In the genomic region with DNA sequence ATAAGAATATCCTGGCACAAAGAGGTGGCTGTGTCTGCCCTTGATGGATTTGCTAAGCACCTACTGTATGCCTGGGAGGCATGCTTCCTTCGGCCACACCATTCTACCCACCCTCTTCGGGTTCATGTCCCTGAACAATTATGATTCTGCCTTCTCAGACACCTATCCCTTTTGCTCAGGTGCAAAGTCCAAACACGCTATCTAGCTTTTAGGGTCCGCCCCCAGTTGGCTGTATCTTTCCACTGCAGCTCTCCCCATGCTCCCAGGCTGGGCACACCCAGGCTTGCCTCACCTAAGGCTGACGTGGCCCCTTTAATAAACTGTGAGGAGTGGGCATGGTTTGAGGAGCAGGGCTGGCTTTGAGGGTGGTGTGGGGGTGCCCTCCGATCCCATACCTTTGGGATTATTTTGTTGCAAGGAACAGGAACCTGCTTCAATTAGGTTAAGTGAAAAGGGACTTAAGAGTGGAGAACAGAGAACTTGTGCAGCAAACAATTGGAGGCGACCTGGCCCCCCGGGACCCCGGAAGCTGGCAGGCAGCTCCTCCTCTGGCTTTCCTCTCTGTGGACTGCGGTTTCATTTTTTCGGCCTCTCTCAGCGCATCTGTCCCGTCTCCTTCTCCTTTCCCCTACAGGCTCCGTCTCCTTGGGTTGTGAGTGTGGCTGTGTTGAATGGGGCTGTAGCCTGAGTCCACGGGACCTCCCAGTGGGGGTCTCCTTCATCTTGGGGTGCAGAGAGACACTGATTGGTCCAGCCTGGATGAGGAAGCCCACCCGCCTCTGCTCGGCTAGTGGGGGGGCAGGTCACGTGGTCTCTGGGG, we compare ENCODE assay signal across 16 cellular contexts. TPM values are rescaled to one million over a fixed set of nuclear protein-coding genes. Genes with fewer than 3 reads are reported as not detected.
A peak's percentile ranks its signal among the peaks of the same experiment; 100 is the strongest.
DNase-seq lines count a peak whose midpoint lies in the region; ATAC-seq, FAIRE-seq and TF ChIP-seq lines count a peak whose summit lies in the region.
"Had no signal": no experiment of that assay in that cellular context is flagged by ENCODE, and none has a peak within 500 bp of the region (broad histone marks: within the 10 kb centered on the region; RNA-seq: fewer than 3 reads in every experiment).

No MANE protein-coding gene starts in this region.

- H3K9me3 ChIP-seq in astrocyte (ENCODE audit: insufficient read depth, low read depth, low read length), result no peaks in the 10 kb centered on the region
- H3K9me3 ChIP-seq in HepG2 (ENCODE audit: low read length), result no peaks in the 10 kb centered on the region
- H3K9me3 ChIP-seq in smooth muscle cell (replicated peaks; ENCODE audit: low read depth), result no peaks in the 10 kb centered on the region
- H3K9me3 ChIP-seq: testis had no signal

- CTCF ChIA-PET in HepG2 (lab: Yijun Ruan, JAX; ENCODE audit: low intra/inter-chr PET ratio, low total read pairs), result no interaction called here

- H3K4me3 Mint-ChIP-seq in astrocyte (ENCODE audit: unreplicated experiment), result no peak overlapping the region
- peak overlapping the region; percentile 27 for H3K4me3 Mint-ChIP-seq in stimulated activated memory B cell treated with anti-CD40 and anti-IgM and Interleukin-4, amounts not matched to agents 10 μg/mL and 1 μg/mL and 100 μg/mL, for 72 hours
- H3K4me3 Mint-ChIP-seq: activated CD4-positive, alpha-beta memory T cell treated with anti-CD3 and anti-CD28 coated beads, Interleukin-2, amount 10 ng/mL, durations not matched to agents 7 days and 5 days had no signal

- H3F3A ChIP-seq in smooth muscle cell (ENCODE audit: low read depth), result no peaks in the 10 kb centered on the region

- H3K27ac ChIP-seq in HL-60 (replicated peaks) (peak overlapping the region; percentile 32), astrocyte (ENCODE audit: low read depth, low read length) (no peak overlapping the region), HepG2 (ENCODE audit: extremely low read length, insufficient read depth, low read length) (peak overlapping the region; percentile 98), smooth muscle cell (ENCODE audit: low read depth) (no peak overlapping the region)
- H3K27ac ChIP-seq: PC-9, testis had no signal

- 2% methylated on average over 18 of the region's 18 CpGs for WGBS in HepG2 (ENCODE audit: low lambda C conversion rate)
- 91% methylated on average over 18 of the region's 18 CpGs for WGBS in smooth muscle cell (ENCODE audit: low lambda C conversion rate)

- H3K9me3 Mint-ChIP-seq in astrocyte (ENCODE audit: unreplicated experiment), result no peaks in the 10 kb centered on the region
- no peaks in the 10 kb centered on the region for H3K9me3 Mint-ChIP-seq in stimulated activated memory B cell treated with anti-CD40 and anti-IgM and Interleukin-4, amounts not matched to agents 10 μg/mL and 1 μg/mL and 100 μg/mL, for 72 hours
- H3K9me3 Mint-ChIP-seq: activated CD4-positive, alpha-beta memory T cell treated with anti-CD3 and anti-CD28 coated beads, Interleukin-2, amount 10 ng/mL, durations not matched to agents 7 days and 5 days; CD8-positive, alpha-beta memory T cell had no signal

- peak in 1 of 2 experiments; percentile 86; a peak in 2 of 4 replicates for TF ChIP-seq EP300 in HepG2 (IDR thresholded peaks at IDR 0.05; ENCODE audit: low read depth in 2 of 2, low read length in 2 of 2)
- TF ChIP-seq EP300 in HepG2 (CRISPR knock-in tag; IDR thresholded peaks at IDR 0.05; ENCODE audit: borderline replicate concordance), result no peak

- TF ChIP-seq RAD21 in HepG2 (CRISPR knock-in tag; IDR thresholded peaks at IDR 0.05), result 0 out of 2 replicates have a peak, but pooled peaks have one; percentile 3

- no peak overlapping the region for H3K9ac ChIP-seq in astrocyte (ENCODE audit: low read length)
- H3K9ac ChIP-seq in HepG2 (ENCODE audit: insufficient read depth, low read depth, low read length), result peak overlapping the region; percentile 94
- H3K9ac ChIP-seq in smooth muscle cell (ENCODE audit: low read depth), result no peak overlapping the region

- H3K27me3 ChIP-seq in HL-60 (ENCODE audit: insufficient read depth, poor library complexity, severe bottlenecking) (no peaks in the 10 kb centered on the region), astrocyte (ENCODE audit: insufficient read depth, low read length) (no peaks in the 10 kb centered on the region), HepG2 (ENCODE audit: control insufficient read depth in 1 of 2, insufficient read depth in 2 of 2, low read length in 2 of 2) (no peaks in the 10 kb centered on the region), smooth muscle cell (ENCODE audit: low read depth) (no peaks in the 10 kb centered on the region)
- H3K27me3 ChIP-seq: testis had no signal

- in situ Hi-C loops in HepG2 (cut with HindIII; ENCODE audit: extremely low pct_ligation_motif_present, low pct_unique_long_range_greater_than_20kb), result no loop called here

- TF ChIP-seq CTCF in HL-60 (IDR thresholded peaks at IDR 0.05; ENCODE audit: insufficient read depth, low read length) (no peak), astrocyte (IDR thresholded peaks at IDR 0.05; ENCODE audit: insufficient read depth, low read depth, low read length) (no peak), HepG2 (CRISPR knock-in tag; IDR thresholded peaks at IDR 0.05) (peak; percentile 41; the same call in 1 of the 2 replicates), smooth muscle cell (IDR thresholded peaks at IDR 0.05; ENCODE audit: borderline replicate concordance, insufficient read depth, poor library complexity, severe bottlenecking) (no peak)

- H3K4me1 ChIP-seq in astrocyte (ENCODE audit: insufficient read depth, low read length) (peaks cover 20% of the 10 kb centered on the region), HepG2 (ENCODE audit: insufficient read depth, low read length) (peaks cover 69% of the 10 kb centered on the region), smooth muscle cell (ENCODE audit: low read depth) (no peaks in the 10 kb centered on the region)

- peak in 1 of 2 experiments; percentile 73 for DNase-seq in HL-60 (ENCODE audit: low read depth in 1 of 2, low spot score in 1 of 2)
- DNase-seq in astrocyte (ENCODE audit: low read depth), result no peak
- peak; percentile 96 for DNase-seq in HepG2 (ENCODE audit: low spot score)
- no peak for DNase-seq in smooth muscle cell (lab: John Stamatoyannopoulos, UW; ENCODE audit: unreplicated experiment)
- no peak for DNase-seq in COLO829 (ENCODE audit: low spot score)
- no peak for DNase-seq in RCC 7860 (ENCODE audit: low spot score)
- DNase-seq: activated CD4-positive, alpha-beta memory T cell treated with anti-CD3 and anti-CD28 coated beads, Interleukin-2, amount 10 ng/mL, durations not matched to agents 7 days and 5 days; CD8-positive, alpha-beta memory T cell; NCI-H2227 treated with DMSO at 0.1 percent for 48 hours; PC-9; T-helper 9 cell; testis had no signal

- POLR2A ChIA-PET in HepG2 (lab: Yijun Ruan, JAX), result interaction anchor here (1.2 to 6.7 kb wide), 8 partner anchors 13 to 209 kb away, joined by 4 to 43 read pairs (median 8); a partner anchor contains a TSS

- BruUV-seq in HepG2 (replicated peaks; lab: Mats Ljungman, UMichigan), result TSS peak; percentile 83

- H3K4me3 ChIP-seq in HL-60 (replicated peaks; ENCODE audit: insufficient read depth, low read length) (peak overlapping the region; percentile 4; the same call in 1 of the 2 replicates), astrocyte (ENCODE audit: insufficient read depth, low read depth, low read length) (no peak overlapping the region), HepG2 (replicated peaks in 1 of 3; ENCODE audit: insufficient read depth in 1 of 3, low read depth in 2 of 3, low read length in 3 of 3) (peak overlapping the region; percentile 57 to 76 (median 65)), smooth muscle cell (no peak overlapping the region)
- H3K4me3 ChIP-seq: PC-9, testis had no signal

- peak; percentile 80 for TF ChIP-seq POLR2A in HepG2 (IDR thresholded peaks at IDR 0.05; ENCODE audit: insufficient read depth in 1 of 2, low read depth in 2 of 2, low read length in 2 of 2)

- FAIRE-seq in astrocyte (lab: Jason Lieb, UNC) (no peak), HepG2 (lab: Jason Lieb, UNC) (peak; percentile 98), RCC 7860 (lab: Jason Lieb, UNC) (no peak)
- FAIRE-seq: bronchial epithelial cell had no signal

- ATAC-seq in HepG2 (peak; percentile 65), GM19397 (IDR thresholded peaks at IDR 0.05; ENCODE audit: unreplicated experiment) (no peak)
- ATAC-seq in stimulated activated memory B cell treated with anti-CD40 and anti-IgM and Interleukin-4, amounts not matched to agents 10 μg/mL and 1 μg/mL and 100 μg/mL, for 72 hours, result no peak
- ATAC-seq: sciatic nerve had no signal

- peaks cover 80% of the 10 kb centered on the region for H3K79me2 ChIP-seq in astrocyte (ENCODE audit: insufficient read depth, low read length)
- H3K79me2 ChIP-seq in HepG2 (ENCODE audit: insufficient read depth, low read length), result peaks cover 63% of the 10 kb centered on the region
- H3K79me2 ChIP-seq in smooth muscle cell (ENCODE audit: low read depth), result peaks cover 83% of the 10 kb centered on the region

- H3K4me2 ChIP-seq in astrocyte (ENCODE audit: low read length) (peak overlapping the region; percentile 15), HepG2 (ENCODE audit: low read depth, low read length) (peak overlapping the region; percentile 94), smooth muscle cell (no peak overlapping the region)
- H3K4me2 ChIP-seq: PC-9 had no signal

- intact Hi-C loops in HepG2 (cut with micrococcal nuclease; ENCODE audit: unreplicated experiment), result loop anchor here (2.0 to 5.0 kb wide), 2 partner anchors 36 to 72 kb away; no protein-coding TSS in a partner anchor

- H2AFZ ChIP-seq in astrocyte (ENCODE audit: low read depth, low read length), result no peak overlapping the region
- H2AFZ ChIP-seq in HepG2 (ENCODE audit: low read length), result no peak overlapping the region
- H2AFZ ChIP-seq in smooth muscle cell (ENCODE audit: low read depth), result no peak overlapping the region
- H2AFZ ChIP-seq: PC-9 had no signal

- peaks cover 3% of the 10 kb centered on the region for H3K36me3 Mint-ChIP-seq in astrocyte (ENCODE audit: low read depth, unreplicated experiment)
- H3K36me3 Mint-ChIP-seq in stimulated activated memory B cell treated with anti-CD40 and anti-IgM and Interleukin-4, amounts not matched to agents 10 μg/mL and 1 μg/mL and 100 μg/mL, for 72 hours, result peaks cover 22% of the 10 kb centered on the region

- H4K20me1 ChIP-seq in astrocyte (ENCODE audit: insufficient read depth, low read length), result peaks cover 79% of the 10 kb centered on the region
- H4K20me1 ChIP-seq in HepG2 (ENCODE audit: insufficient read depth, low read length), result peaks cover 5% of the 10 kb centered on the region; the same call in 1 of the 2 replicates
- peaks cover 80% of the 10 kb centered on the region for H4K20me1 ChIP-seq in smooth muscle cell (ENCODE audit: low read depth)

- H3K27me3 Mint-ChIP-seq in astrocyte (ENCODE audit: low read depth, unreplicated experiment), result no peaks in the 10 kb centered on the region
- no peaks in the 10 kb centered on the region for H3K27me3 Mint-ChIP-seq in stimulated activated memory B cell treated with anti-CD40 and anti-IgM and Interleukin-4, amounts not matched to agents 10 μg/mL and 1 μg/mL and 100 μg/mL, for 72 hours
- H3K27me3 Mint-ChIP-seq: CD8-positive, alpha-beta memory T cell had no signal

- H3K36me3 ChIP-seq in astrocyte (ENCODE audit: insufficient read depth, low read length) (no peaks in the 10 kb centered on the region), HepG2 (replicated peaks in 1 of 2; ENCODE audit: control insufficient read depth in 1 of 2, insufficient read depth in 2 of 2, low read length in 2 of 2) (peaks cover 0 to 3% of the 10 kb centered on the region in 2 experiments; a peak in 1 of 5 replicates), smooth muscle cell (ENCODE audit: low read depth) (no peaks in the 10 kb centered on the region)

- peaks cover 6% of the 10 kb centered on the region for H3K4me1 Mint-ChIP-seq in astrocyte (ENCODE audit: low read depth, unreplicated experiment)
- peaks cover 72% of the 10 kb centered on the region for H3K4me1 Mint-ChIP-seq in stimulated activated memory B cell treated with anti-CD40 and anti-IgM and Interleukin-4, amounts not matched to agents 10 μg/mL and 1 μg/mL and 100 μg/mL, for 72 hours

- H3K27ac Mint-ChIP-seq in astrocyte (ENCODE audit: unreplicated experiment), result no peak overlapping the region
- H3K27ac Mint-ChIP-seq in stimulated activated memory B cell treated with anti-CD40 and anti-IgM and Interleukin-4, amounts not matched to agents 10 μg/mL and 1 μg/mL and 100 μg/mL, for 72 hours, result peak overlapping the region; percentile 23
- H3K27ac Mint-ChIP-seq: activated CD4-positive, alpha-beta memory T cell treated with anti-CD3 and anti-CD28 coated beads, Interleukin-2, amount 10 ng/mL, durations not matched to agents 7 days and 5 days had no signal

RNA-seq across cellular contexts. Expression of a gene that starts 3.8 kb away (rescaled TPM):
- total RNA-seq in astrocyte (31.4 and 35.4 TPM in 2 replicates), HepG2 (2016; rRNA removed; fragmentation: Illumina TruSeq; extraction: Trizol) (13.6 and 17.4 TPM in 2 replicates), smooth muscle cell (12.1 and 19.4 TPM in 2 replicates)
- total RNA-seq in HepG2 (2016; cell fraction: cytosol; rRNA removed; fragmentation: Illumina TruSeq; extraction: Trizol; ENCODE audit: low read depth), result 7.5 and 7.6 TPM in 2 replicates
- 10.6 and 19.9 TPM in 2 replicates for total RNA-seq in HepG2 (2016; cell fraction: insoluble cytoplasmic fraction; rRNA removed; fragmentation: Illumina TruSeq; extraction: Trizol)
- 9.6 and 10.3 TPM in 2 replicates for total RNA-seq in HepG2 (2016; cell fraction: membrane; rRNA removed; fragmentation: Illumina TruSeq; extraction: Trizol)
- total RNA-seq in HepG2 (2016; cell fraction: nucleus; rRNA removed; fragmentation: Illumina TruSeq; extraction: Trizol), result 15.2 and 16.4 TPM in 2 replicates
- polyA plus RNA-seq in HepG2 (2011; rRNA removed) (6.5 and 9.2 TPM in 2 replicates), smooth muscle cell (15.6 and 23.3 TPM in 2 replicates)
- 6.5 and 7.4 TPM in 2 replicates for polyA plus RNA-seq in HepG2 (2011; cell fraction: cytosol; rRNA removed)
- 19.0 and 19.1 TPM in 2 replicates for polyA plus RNA-seq in HepG2 (2011; cell fraction: nucleus; rRNA removed)
- polyA plus RNA-seq in HepG2 (2012), result 14.2 and 32.5 TPM in 2 replicates
- 1.6 and 1.8 TPM in 2 replicates for polyA plus RNA-seq in HepG2 (2016; cell fraction: cytosol; fragmentation: Illumina TruSeq; extraction: Trizol; ENCODE audit: low read depth)
- 10.0 and 13.1 TPM in 2 replicates for polyA plus RNA-seq in HepG2 (2016; cell fraction: insoluble cytoplasmic fraction; fragmentation: Illumina TruSeq; extraction: Trizol; ENCODE audit: low read depth)
- 4.5 and 5.2 TPM in 2 replicates for polyA plus RNA-seq in HepG2 (2016; cell fraction: membrane; fragmentation: Illumina TruSeq; extraction: Trizol; ENCODE audit: low read depth)
- polyA plus RNA-seq in HepG2 (2016; cell fraction: nucleus; fragmentation: Illumina TruSeq; extraction: Trizol; ENCODE audit: insufficient read depth, low read depth), result 22.6 and 24.8 TPM in 2 replicates
- 2.9 and 19.1 TPM in 2 replicates for polyA minus RNA-seq in HepG2 (2011; rRNA and poly(A)+ RNA removed; ENCODE audit: low replicate concordance)
- polyA minus RNA-seq in HepG2 (2011; cell fraction: cytosol; rRNA and poly(A)+ RNA removed), result 9.1 and 11.1 TPM in 2 replicates
- polyA minus RNA-seq in HepG2 (2011; cell fraction: nucleus; rRNA and poly(A)+ RNA removed), result 14.3 and 17.3 TPM in 2 replicates

RNA-seq across cellular contexts. Expression of a gene that starts 38.8 kb away (rescaled TPM):
- total RNA-seq in astrocyte (10.3 and 12.3 TPM in 2 replicates), HepG2 (2016; rRNA removed; fragmentation: Illumina TruSeq; extraction: Trizol) (43.5 and 51.2 TPM in 2 replicates), smooth muscle cell (12.9 and 29.4 TPM in 2 replicates)
- total RNA-seq in HepG2 (2016; cell fraction: cytosol; rRNA removed; fragmentation: Illumina TruSeq; extraction: Trizol; ENCODE audit: low read depth), result 22.7 TPM in 2 replicates
- total RNA-seq in HepG2 (2016; cell fraction: insoluble cytoplasmic fraction; rRNA removed; fragmentation: Illumina TruSeq; extraction: Trizol), result 44.7 and 55.0 TPM in 2 replicates
- total RNA-seq in HepG2 (2016; cell fraction: membrane; rRNA removed; fragmentation: Illumina TruSeq; extraction: Trizol), result 29.4 and 29.5 TPM in 2 replicates
- total RNA-seq in HepG2 (2016; cell fraction: nucleus; rRNA removed; fragmentation: Illumina TruSeq; extraction: Trizol), result 16.1 and 16.4 TPM in 2 replicates
- polyA plus RNA-seq in HepG2 (2011; rRNA removed) (14.2 and 14.6 TPM in 2 replicates), smooth muscle cell (20.5 and 28.9 TPM in 2 replicates)
- polyA plus RNA-seq in HepG2 (2011; cell fraction: cytosol; rRNA removed), result 12.7 and 17.2 TPM in 2 replicates
- polyA plus RNA-seq in HepG2 (2011; cell fraction: nucleus; rRNA removed), result 4.5 TPM in 2 replicates
- 8.2 and 15.6 TPM in 2 replicates for polyA plus RNA-seq in HepG2 (2012)
- polyA plus RNA-seq in HepG2 (2016; cell fraction: cytosol; fragmentation: Illumina TruSeq; extraction: Trizol; ENCODE audit: low read depth), result 20.5 and 22.0 TPM in 2 replicates
- 64.2 and 73.3 TPM in 2 replicates for polyA plus RNA-seq in HepG2 (2016; cell fraction: insoluble cytoplasmic fraction; fragmentation: Illumina TruSeq; extraction: Trizol; ENCODE audit: low read depth)
- 28.2 TPM in 2 replicates for polyA plus RNA-seq in HepG2 (2016; cell fraction: membrane; fragmentation: Illumina TruSeq; extraction: Trizol; ENCODE audit: low read depth)
- polyA plus RNA-seq in HepG2 (2016; cell fraction: nucleus; fragmentation: Illumina TruSeq; extraction: Trizol; ENCODE audit: insufficient read depth, low read depth), result 27.9 and 32.8 TPM in 2 replicates
- polyA minus RNA-seq in HepG2 (2011; rRNA and poly(A)+ RNA removed; ENCODE audit: low replicate concordance), result 19.7 and 106 TPM in 2 replicates
- polyA minus RNA-seq in HepG2 (2011; cell fraction: cytosol; rRNA and poly(A)+ RNA removed), result 11.3 and 12.6 TPM in 2 replicates
- 9.6 and 11.5 TPM in 2 replicates for polyA minus RNA-seq in HepG2 (2011; cell fraction: nucleus; rRNA and poly(A)+ RNA removed)

Comparison
In these comparisons a context has a peak if more than half of its experiments do, and no peak if none do; other contexts are left out.
1. H3K27ac ChIP-seq: peak in HL-60 (single experiment) and HepG2 (single experiment); none in astrocyte (single experiment) and smooth muscle cell (single experiment).
2. H3K4me3 ChIP-seq: peak in HL-60 (single experiment) and HepG2 (3 of 3); none in astrocyte (single experiment) and smooth muscle cell (single experiment).